Comparison of ENCODE assay signal across 28 cellular contexts in the genomic region with DNA sequence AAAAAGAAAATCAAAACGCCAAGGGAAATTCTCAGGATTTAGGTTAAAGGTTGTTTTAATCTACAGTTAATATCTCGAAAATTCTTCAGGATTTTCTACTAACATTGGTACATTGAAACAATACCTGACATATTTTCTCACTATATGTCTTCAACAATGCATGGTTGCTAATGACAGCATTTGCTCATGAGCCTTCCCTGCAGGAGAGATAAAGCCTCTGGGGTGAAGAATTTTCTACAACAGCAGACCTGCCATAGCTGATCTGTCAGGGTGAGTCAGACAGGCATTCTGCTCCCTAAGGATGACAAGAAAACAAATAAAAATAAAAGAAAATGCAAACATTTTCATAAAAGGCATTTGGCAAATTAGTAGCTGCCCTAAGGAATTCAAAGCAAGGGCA. TPM values are rescaled to one million over a fixed set of nuclear protein-coding genes. Genes with fewer than 3 reads are reported as not detected.
"Had no signal": no experiment of that assay in that cellular context is flagged by ENCODE, and none has a peak within 500 bp of the region (broad histone marks: within the 10 kb centered on the region; RNA-seq: fewer than 3 reads in every experiment).

No MANE protein-coding gene starts in this region.

- H3K36me3 Mint-ChIP-seq: activated naive CD4-positive, alpha-beta T cell treated with anti-CD3 and anti-CD28 coated beads, Interleukin-2, amount 10 ng/mL, durations not matched to agents 7 days and 5 days; activated naive CD8-positive, alpha-beta T cell treated with anti-CD3 and anti-CD28 coated beads, Interleukin-2, amount 10 ng/mL, durations not matched to agents 7 days and 5 days; brain; natural killer cell treated with Interleukin-12 subunit alpha and Interleukin-12 subunit beta and Interleukin-15 and Interleukin-18, amount 100 ng/mL, for 72 hours had no signal

- H3K27me3 ChIP-seq: ascending aorta, right lobe of liver, testis, uterus had no signal

- H3K36me3 ChIP-seq: ascending aorta, esophagus squamous epithelium, left ventricle myocardium inferior, right lobe of liver, transverse colon, uterus had no signal

- H3K4me3 ChIP-seq: ascending aorta, esophagus squamous epithelium, left ventricle myocardium inferior, lung, mucosa of descending colon, right lobe of liver, testis, transverse colon, uterus had no signal

- H3K27ac ChIP-seq: ascending aorta, epithelial cell of prostate, esophagus squamous epithelium, left ventricle myocardium inferior, right lobe of liver, testis, transverse colon, uterus, VCaP had no signal

- H3K4me3 Mint-ChIP-seq: activated naive CD4-positive, alpha-beta T cell treated with anti-CD3 and anti-CD28 coated beads, Interleukin-2, amount 10 ng/mL, durations not matched to agents 7 days and 5 days; activated naive CD8-positive, alpha-beta T cell treated with anti-CD3 and anti-CD28 coated beads, Interleukin-2, amount 10 ng/mL, durations not matched to agents 7 days and 5 days; brain; natural killer cell treated with Interleukin-12 subunit alpha and Interleukin-12 subunit beta and Interleukin-15 and Interleukin-18, amount 100 ng/mL, for 72 hours had no signal

- ATAC-seq: mucosa of descending colon; natural killer cell treated with Interleukin-12 subunit alpha and Interleukin-12 subunit beta and Interleukin-15 and Interleukin-18, amount 100 ng/mL, for 72 hours; right lobe of liver; stimulated activated naive CD8-positive, alpha-beta T cell treated with anti-CD3 and anti-CD28 coated beads, Interleukin-15, Interleukin-2, amounts not matched to agents 100 U/mL and 50 U/mL, for 24 hours had no signal

- H3K9me3 Mint-ChIP-seq: activated naive CD4-positive, alpha-beta T cell treated with anti-CD3 and anti-CD28 coated beads, Interleukin-2, amount 10 ng/mL, durations not matched to agents 7 days and 5 days; activated naive CD8-positive, alpha-beta T cell treated with anti-CD3 and anti-CD28 coated beads, Interleukin-2, amount 10 ng/mL, durations not matched to agents 7 days and 5 days; brain; natural killer cell treated with Interleukin-12 subunit alpha and Interleukin-12 subunit beta and Interleukin-15 and Interleukin-18, amount 100 ng/mL, for 72 hours had no signal

- H3K4me1 ChIP-seq: ascending aorta, left ventricle myocardium inferior, testis, transverse colon, uterus had no signal

- H3K27ac Mint-ChIP-seq: activated naive CD4-positive, alpha-beta T cell treated with anti-CD3 and anti-CD28 coated beads, Interleukin-2, amount 10 ng/mL, durations not matched to agents 7 days and 5 days; activated naive CD8-positive, alpha-beta T cell treated with anti-CD3 and anti-CD28 coated beads, Interleukin-2, amount 10 ng/mL, durations not matched to agents 7 days and 5 days; natural killer cell treated with Interleukin-12 subunit alpha and Interleukin-12 subunit beta and Interleukin-15 and Interleukin-18, amount 100 ng/mL, for 72 hours had no signal

- H3K4me1 Mint-ChIP-seq: activated naive CD4-positive, alpha-beta T cell treated with anti-CD3 and anti-CD28 coated beads, Interleukin-2, amount 10 ng/mL, durations not matched to agents 7 days and 5 days; activated naive CD8-positive, alpha-beta T cell treated with anti-CD3 and anti-CD28 coated beads, Interleukin-2, amount 10 ng/mL, durations not matched to agents 7 days and 5 days; brain had no signal

- DNase-seq: activated CD4-positive, alpha-beta T cell treated with anti-CD3 and anti-CD28 coated beads for 48 hours; activated CD4-positive, alpha-beta T cell treated with anti-CD3 and anti-CD28 coated beads, Interleukin-2, amount 50 U/mL, for 48 hours; activated CD8-positive, alpha-beta memory T cell treated with anti-CD3 and anti-CD28 coated beads, Interleukin-2, amount 50 U/mL, for 4 hours; activated gamma-delta T cell; activated naive CD4-positive, alpha-beta T cell treated with anti-CD3 and anti-CD28 coated beads, Interleukin-2, amount 10 ng/mL, durations not matched to agents 7 days and 5 days; activated naive CD8-positive, alpha-beta T cell treated with anti-CD3 and anti-CD28 coated beads, Interleukin-2, amount 10 ng/mL, durations not matched to agents 7 days and 5 days; activated T-cell treated with anti-CD3 and anti-CD28 coated beads, Interleukin-2, amount 50 U/mL, for 1 hour; cortex of kidney; esophagus squamous epithelium; islet precursor cell; left ventricle myocardium inferior; mucosa of descending colon; posterior cingulate gyrus; right lobe of liver; stimulated activated CD4-positive, alpha-beta T cell treated with anti-CD3 and anti-CD28 coated beads, Interleukin-4, amount 100 ng/mL, for 1 hour; stimulated activated naive CD8-positive, alpha-beta T cell treated with anti-CD3 and anti-CD28 coated beads, Interleukin-15, Interleukin-2, amounts not matched to agents 100 U/mL and 50 U/mL, for 24 hours; testis; transverse colon; uterus had no signal

- H3K9me3 ChIP-seq: ascending aorta, esophagus squamous epithelium, left ventricle myocardium inferior, mucosa of descending colon, right lobe of liver, testis, transverse colon, uterus had no signal

RNA-seq across cellular contexts. Expression of gene GPR37, which starts 11.7 kb away (rescaled TPM):
- total RNA-seq: activated CD8-positive, alpha-beta memory T cell treated with anti-CD3 and anti-CD28 coated beads for 36 hours; activated naive CD8-positive, alpha-beta T cell treated with anti-CD3 and anti-CD28 coated beads, Interleukin-2, amount 10 ng/mL, durations not matched to agents 7 days and 5 days; ascending aorta; left ventricle myocardium inferior; mesenteric fat pad; natural killer cell treated with Interleukin-12 subunit alpha and Interleukin-12 subunit beta and Interleukin-15 and Interleukin-18, amount 100 ng/mL, for 72 hours; T-helper 1 cell treated with Interleukin-12 subunit alpha and Interleukin-12 subunit beta and Interleukin-4 antibody, amounts not matched to agents 30 ng/mL and 1 ng/mL, for 36 hours had no signal
